Comparison of ENCODE assay signal across 15 cellular contexts in genomic region chr1:21320410-21321107, GRCh38. TPM values are rescaled to one million over a fixed set of nuclear protein-coding genes. Genes with fewer than 3 reads are reported as not detected.
A peak's percentile ranks its signal among the peaks of the same experiment; 100 is the strongest.
DNase-seq lines count a peak whose midpoint lies in the region; ATAC-seq and TF ChIP-seq lines count a peak whose summit lies in the region.
"Had no signal": no experiment of that assay in that cellular context is flagged by ENCODE, and none has a peak within 500 bp of the region (broad histone marks: within the 10 kb centered on the region; RNA-seq: fewer than 3 reads in every experiment).

No MANE protein-coding gene starts in this region.

- DNase-seq in activated CD4-positive, alpha-beta T cell treated with anti-CD3 and anti-CD28 coated beads, Interleukin-2, amount 10 ng/mL, durations not matched to agents 24 days and 14 days, result no peak
- DNase-seq in activated CD4-positive, alpha-beta T cell treated with anti-CD3 and anti-CD28 coated beads for 4 hours, result no peak
- peak; percentile 57 to 72 for DNase-seq in cardiac fibroblast (ENCODE audit: low read depth in 2 of 2)
- DNase-seq in thoracic aorta (ENCODE audit: low spot score), result no peak
- no peak for DNase-seq in glutamatergic neuron
- DNase-seq in type B pancreatic cell (ENCODE audit: extremely low spot score, unreplicated experiment), result no peak
- DNase-seq: NCI-H146; posterior cingulate gyrus; stimulated activated CD4-positive, alpha-beta T cell treated with anti-CD3 and anti-CD28 coated beads, Interleukin-4, amount 100 ng/mL, for 4 hours had no signal

- TF ChIP-seq CTCF in cardiac fibroblast (IDR thresholded peaks at IDR 0.05; ENCODE audit: low read depth, low read length) (no peak), thoracic aorta (IDR thresholded peaks at IDR 0.05) (no peak), glutamatergic neuron (IDR thresholded peaks at IDR 0.05; ENCODE audit: partially characterized antibody, unreplicated experiment) (no peak), type B pancreatic cell (conservative IDR thresholded peaks at IDR 0.05) (no peak)

- H3K27me3 Mint-ChIP-seq in activated CD4-positive, alpha-beta T cell treated with anti-CD3 and anti-CD28 coated beads, Interleukin-2, amount 10 ng/mL, durations not matched to agents 24 days and 14 days, result no peaks in the 10 kb centered on the region
- H3K27me3 Mint-ChIP-seq in glutamatergic neuron (ENCODE audit: unreplicated experiment), result peaks cover 5% of the 10 kb centered on the region
- no peaks in the 10 kb centered on the region for H3K27me3 Mint-ChIP-seq in type B pancreatic cell

- no peak overlapping the region for H3K4me3 Mint-ChIP-seq in activated CD4-positive, alpha-beta T cell treated with anti-CD3 and anti-CD28 coated beads, Interleukin-2, amount 10 ng/mL, durations not matched to agents 24 days and 14 days
- no peak overlapping the region for H3K4me3 Mint-ChIP-seq in glutamatergic neuron (ENCODE audit: unreplicated experiment)
- no peak overlapping the region for H3K4me3 Mint-ChIP-seq in type B pancreatic cell
- H3K4me3 Mint-ChIP-seq: dendritic cell treated with granulocyte-macrophage colony-stimulating factor and Interleukin-4, amounts not matched to agents 40 ng/mL and 50 ng/mL, for 4 days had no signal

- H3K4me1 ChIP-seq in mesodermal cell (ENCODE audit: control insufficient read depth, insufficient read depth, low read length, poor library complexity, severe bottlenecking), result peaks cover 80% of the 10 kb centered on the region
- peaks cover 72 to 99% of the 10 kb centered on the region in 2 donors for H3K4me1 ChIP-seq in thoracic aorta (ENCODE audit: control insufficient read depth in 1 of 2, low read depth in 2 of 2)

- 78 to 81% methylated on average over 6 to 11 of the region's 12 CpGs for WGBS in mesodermal cell (ENCODE audit: insufficient coverage in 2 of 2), 2 experiments

- no peak for ATAC-seq in thoracic aorta (ENCODE audit: insufficient number of reproducible peaks, low FRiP score, low read depth)
- no peak for ATAC-seq in HG02981 (IDR thresholded peaks at IDR 0.05; ENCODE audit: unreplicated experiment)
- ATAC-seq: activated CD4-positive, CD25-positive, alpha-beta regulatory T cell treated with anti-CD3 and anti-CD28 coated beads, Interleukin-2, amount 50 U/mL, for 24 hours had no signal

- no peaks in the 10 kb centered on the region for H3K27me3 ChIP-seq in thoracic aorta (replicated peaks; ENCODE audit: insufficient read depth)
- H3K27me3 ChIP-seq: left lung had no signal

- no peak overlapping the region for H3K4me3 ChIP-seq in cardiac fibroblast (replicated peaks in 1 of 2; ENCODE audit: low read depth in 2 of 2, low read length in 2 of 2)
- no peak overlapping the region for H3K4me3 ChIP-seq in mesodermal cell (ENCODE audit: extremely low read depth, insufficient read depth, low read length, poor library complexity, severe bottlenecking)
- H3K4me3 ChIP-seq in thoracic aorta, result no peak overlapping the region
- H3K4me3 ChIP-seq: left lung, SK-N-MC had no signal

- H3K27ac ChIP-seq in mesodermal cell (ENCODE audit: low read depth, low read length, severe bottlenecking) (peak overlapping the region; percentile 95), thoracic aorta (peak overlapping the region; percentile 91 to 95)
- H3K27ac ChIP-seq: SK-N-MC had no signal

- no peaks in the 10 kb centered on the region for H3K9me3 ChIP-seq in mesodermal cell (ENCODE audit: control insufficient read depth, low read length)
- H3K9me3 ChIP-seq in thoracic aorta, result no peaks in the 10 kb centered on the region
- H3K9me3 ChIP-seq: left lung had no signal

- H3K27ac Mint-ChIP-seq in activated CD4-positive, alpha-beta T cell treated with anti-CD3 and anti-CD28 coated beads, Interleukin-2, amount 10 ng/mL, durations not matched to agents 24 days and 14 days, result peak overlapping the region; percentile 56
- no peak overlapping the region for H3K27ac Mint-ChIP-seq in glutamatergic neuron (ENCODE audit: unreplicated experiment)
- H3K27ac Mint-ChIP-seq in type B pancreatic cell, result no peak overlapping the region

- H3K36me3 ChIP-seq in mesodermal cell (ENCODE audit: control insufficient read depth, insufficient read depth, low read length), result peaks cover 27% of the 10 kb centered on the region
- no peaks in the 10 kb centered on the region for H3K36me3 ChIP-seq in thoracic aorta
- H3K36me3 ChIP-seq: left lung had no signal

- H3K9me3 Mint-ChIP-seq in activated CD4-positive, alpha-beta T cell treated with anti-CD3 and anti-CD28 coated beads, Interleukin-2, amount 10 ng/mL, durations not matched to agents 24 days and 14 days, result no peaks in the 10 kb centered on the region
- H3K9me3 Mint-ChIP-seq in glutamatergic neuron (ENCODE audit: unreplicated experiment), result peaks cover 3% of the 10 kb centered on the region
- H3K9me3 Mint-ChIP-seq in type B pancreatic cell, result no peaks in the 10 kb centered on the region
- H3K9me3 Mint-ChIP-seq: dendritic cell treated with granulocyte-macrophage colony-stimulating factor and Interleukin-4, amounts not matched to agents 40 ng/mL and 50 ng/mL, for 4 days had no signal

- H3K36me3 Mint-ChIP-seq in activated CD4-positive, alpha-beta T cell treated with anti-CD3 and anti-CD28 coated beads, Interleukin-2, amount 10 ng/mL, durations not matched to agents 24 days and 14 days (ENCODE audit: low read depth), result peaks cover 23% of the 10 kb centered on the region
- H3K36me3 Mint-ChIP-seq in glutamatergic neuron (ENCODE audit: unreplicated experiment) (no peaks in the 10 kb centered on the region), type B pancreatic cell (no peaks in the 10 kb centered on the region)

- intact Hi-C loops in activated CD4-positive, alpha-beta T cell treated with anti-CD3 and anti-CD28 coated beads, Interleukin-2, amount 10 ng/mL, durations not matched to agents 24 days and 14 days (cut with micrococcal nuclease), result no loop called here

- peaks cover 44% of the 10 kb centered on the region for H3K4me1 Mint-ChIP-seq in activated CD4-positive, alpha-beta T cell treated with anti-CD3 and anti-CD28 coated beads, Interleukin-2, amount 10 ng/mL, durations not matched to agents 24 days and 14 days
- peaks cover 37% of the 10 kb centered on the region for H3K4me1 Mint-ChIP-seq in glutamatergic neuron (ENCODE audit: low read depth, unreplicated experiment)
- peaks cover 62% of the 10 kb centered on the region for H3K4me1 Mint-ChIP-seq in type B pancreatic cell (ENCODE audit: unreplicated experiment)

RNA-seq across cellular contexts. Expression of gene ECE1, which starts 30.3 kb away (rescaled TPM):
- total RNA-seq in activated CD4-positive, alpha-beta T cell treated with anti-CD3 and anti-CD28 coated beads, Interleukin-2, amount 10 ng/mL, durations not matched to agents 24 days and 14 days, result 133 and 134 TPM in 2 replicates
- 279 TPM for polyA plus RNA-seq in mesodermal cell (2013, experiment 1 of 2)
- polyA plus RNA-seq in mesodermal cell (2013, experiment 2 of 2), result 263 TPM
- total RNA-seq in thoracic aorta (100 to 1,000 TPM; 103 to 124 TPM), glutamatergic neuron (ENCODE audit: unreplicated experiment) (36.1 TPM), type B pancreatic cell (ENCODE audit: low replicate concordance) (37.2 and 49.8 TPM in 2 replicates)

Comparison
In these comparisons a context has a peak if more than half of its experiments do, and no peak if none do; other contexts are left out.
1. DNase-seq: peak in cardiac fibroblast (2 of 2); none in activated CD4-positive, alpha-beta T cell treated with anti-CD3 and anti-CD28 coated beads, Interleukin-2, amount 10 ng/mL, durations not matched to agents 24 days and 14 days (single experiment), activated CD4-positive, alpha-beta T cell treated with anti-CD3 and anti-CD28 coated beads for 4 hours (0 of 2), thoracic aorta (single experiment), glutamatergic neuron (single experiment) and type B pancreatic cell (single experiment).